ENCODE assay signal across 8 cellular contexts in genomic region chr5:1593785-1594335, GRCh38.
DNase-seq lines count a peak whose midpoint lies in the region; ATAC-seq and TF ChIP-seq lines count a peak whose summit lies in the region.
"Not testable (repeated sequence)": the region's sequence is repeated elsewhere in the genome, so short reads cannot be mapped to it uniquely, and the experiment has no call there.

No MANE protein-coding gene starts in this region.

- DNase-seq in CD8-positive, alpha-beta T cell = peak in 1 of 7 experiments; percentile 12
- DNase-seq in mammary epithelial cell; stimulated activated naive B cell treated with anti-CD40 and anti-IgM and Interleukin-4, amounts not matched to agents 10 μg/mL and 1 μg/mL and 100 μg/mL, for 72 hours: not testable (repeated sequence)
- peak in 1 of 5 donors; percentile 33 for DNase-seq in heart left ventricle

- H3K27me3 ChIP-seq in CD8-positive, alpha-beta T cell (ENCODE audit: insufficient read depth, low read length); SU-DHL-6 (ENCODE audit: low read length); muscle layer of duodenum (ENCODE audit: low read depth, low read length): not testable (repeated sequence)
- peaks cover 11% of the 10 kb centered on the region for H3K27me3 ChIP-seq in mammary epithelial cell (ENCODE audit: insufficient read depth, low read length)
- H3K27me3 ChIP-seq in heart left ventricle = peaks cover 0 to 11% (median 0%) of the 10 kb centered on the region in 9 donors

- peak overlapping the region; percentile 81 for H3K4me3 Mint-ChIP-seq in CD8-positive, alpha-beta T cell
- peak overlapping the region; percentile 88 to 92 for H3K4me3 Mint-ChIP-seq in stimulated activated naive B cell treated with anti-CD40 and anti-IgM and Interleukin-4, amounts not matched to agents 10 μg/mL and 1 μg/mL and 100 μg/mL, for 72 hours

- H3K36me3 Mint-ChIP-seq in CD8-positive, alpha-beta T cell = peaks cover 22% of the 10 kb centered on the region
- peaks cover 11 to 16% of the 10 kb centered on the region in 2 donors for H3K36me3 Mint-ChIP-seq in stimulated activated naive B cell treated with anti-CD40 and anti-IgM and Interleukin-4, amounts not matched to agents 10 μg/mL and 1 μg/mL and 100 μg/mL, for 72 hours

- H2AFZ ChIP-seq in SU-DHL-6 (ENCODE audit: low read depth, low read length, severe bottlenecking) = peak overlapping the region; percentile 75
- H2AFZ ChIP-seq in mammary epithelial cell (ENCODE audit: low read depth, low read length) = not testable (repeated sequence)

- H3K27ac ChIP-seq in CD8-positive, alpha-beta T cell (ENCODE audit: low read depth, low read length) = peak overlapping the region; percentile 48
- H3K27ac ChIP-seq in SU-DHL-6 (ENCODE audit: low read depth, low read length) = peak overlapping the region; percentile 52
- H3K27ac ChIP-seq in mammary epithelial cell (ENCODE audit: insufficient read depth, low read depth, low read length); muscle layer of duodenum (ENCODE audit: low read length): not testable (repeated sequence)
- peak overlapping the region; percentile 60 to 87 (median 80) for H3K27ac ChIP-seq in heart left ventricle

- dilution Hi-C loops in mammary epithelial cell (cut with HindIII; ENCODE audit: low sequenced_read_pairs) = not testable (repeated sequence)

- peak overlapping the region; percentile 96 for H3K9ac ChIP-seq in SU-DHL-6 (ENCODE audit: low read length)
- not testable (repeated sequence) for H3K9ac ChIP-seq in mammary epithelial cell (ENCODE audit: insufficient read depth, low read length)

- H3K9me2 ChIP-seq in SU-DHL-6 (replicated peaks; ENCODE audit: insufficient read depth, low read length) = not testable (repeated sequence)

- H4K20me1 ChIP-seq in SU-DHL-6 (ENCODE audit: low read depth, low read length); mammary epithelial cell (ENCODE audit: insufficient read depth, low read length): not testable (repeated sequence)

- H3K4me2 ChIP-seq in SU-DHL-6 (ENCODE audit: low read depth, low read length, poor library complexity, severe bottlenecking) = peak overlapping the region; percentile 67
- H3K4me2 ChIP-seq in mammary epithelial cell (ENCODE audit: insufficient read depth, low read depth, low read length) = peak overlapping the region; percentile 73

- not testable (repeated sequence) for BruUV-seq in mammary epithelial cell (replicated peaks; lab: Mats Ljungman, UMichigan)

- not testable (repeated sequence) for H3K79me2 ChIP-seq in SU-DHL-6 (ENCODE audit: insufficient read depth, low read length); mammary epithelial cell (ENCODE audit: insufficient read depth, low read length)

- not testable (repeated sequence) for H3K36me3 ChIP-seq in CD8-positive, alpha-beta T cell (ENCODE audit: insufficient read depth, low read length); SU-DHL-6 (ENCODE audit: low read length); mammary epithelial cell (ENCODE audit: insufficient read depth, low read length); muscle layer of duodenum (ENCODE audit: control insufficient read depth in 1 of 2, insufficient read depth in 2 of 2, low read length in 2 of 2)
- peaks cover 0 to 16% (median 2%) of the 10 kb centered on the region in 9 donors for H3K36me3 ChIP-seq in heart left ventricle

- H3K9me3 Mint-ChIP-seq in CD8-positive, alpha-beta T cell; stimulated activated naive B cell treated with anti-CD40 and anti-IgM and Interleukin-4, amounts not matched to agents 10 μg/mL and 1 μg/mL and 100 μg/mL, for 72 hours: not testable (repeated sequence)

- not testable (repeated sequence) for H3F3A ChIP-seq in SU-DHL-6 (ENCODE audit: insufficient read depth)

- intact Hi-C loops in CD8-positive, alpha-beta T cell (cut with DNase I, micrococcal nuclease) = loop anchor here (1.0 to 5.0 kb wide), 3 partner anchors 43 to 70 kb away; no protein-coding TSS in a partner anchor
- intact Hi-C loops in mammary epithelial cell (cut with micrococcal nuclease); heart left ventricle (cut with DNase I): not testable (repeated sequence)

- not testable (repeated sequence) for TF ChIP-seq CTCF in CD8-positive, alpha-beta T cell (IDR thresholded peaks at IDR 0.05); SU-DHL-6 (IDR thresholded peaks at IDR 0.05; ENCODE audit: insufficient read depth, low read length, poor library complexity, severe bottlenecking); mammary epithelial cell (conservative IDR thresholded peaks at IDR 0.05 in 1 of 2, IDR thresholded peaks at IDR 0.05 in 1 of 2; ENCODE audit: extremely low read depth in 1 of 2, insufficient read depth in 1 of 2, low read depth in 1 of 2, low read length in 2 of 2); heart left ventricle (IDR thresholded peaks at IDR 0.05)

- not testable (repeated sequence) for TF ChIP-seq POLR2A in heart left ventricle (IDR thresholded peaks at IDR 0.05)

- peak overlapping the region; percentile 79 for H3K27ac Mint-ChIP-seq in CD8-positive, alpha-beta T cell
- peak overlapping the region; percentile 87 for H3K27ac Mint-ChIP-seq in stimulated activated naive B cell treated with anti-CD40 and anti-IgM and Interleukin-4, amounts not matched to agents 10 μg/mL and 1 μg/mL and 100 μg/mL, for 72 hours

- H3K4me1 ChIP-seq in CD8-positive, alpha-beta T cell (ENCODE audit: insufficient read depth, low read length); mammary epithelial cell (ENCODE audit: insufficient read depth, low read length); muscle layer of duodenum (ENCODE audit: control insufficient read depth in 1 of 2, insufficient read depth in 2 of 2, low read length in 2 of 2): not testable (repeated sequence)
- H3K4me1 ChIP-seq in heart left ventricle = peaks cover 0 to 11% (median 0%) of the 10 kb centered on the region in 12 donors

- not testable (repeated sequence) for H3K4me1 Mint-ChIP-seq in CD8-positive, alpha-beta T cell (ENCODE audit: low read depth)
- peaks cover 8 to 13% of the 10 kb centered on the region in 2 donors for H3K4me1 Mint-ChIP-seq in stimulated activated naive B cell treated with anti-CD40 and anti-IgM and Interleukin-4, amounts not matched to agents 10 μg/mL and 1 μg/mL and 100 μg/mL, for 72 hours

- in situ Hi-C loops in mammary epithelial cell (cut with MboI; ENCODE audit: low sequenced_read_pairs in 2 of 2) = not testable (repeated sequence)

- not testable (repeated sequence) for H3K9me3 ChIP-seq in CD8-positive, alpha-beta T cell (ENCODE audit: low read length); SU-DHL-6 (ENCODE audit: insufficient read depth, low read length); mammary epithelial cell (replicated peaks; ENCODE audit: insufficient read depth, low read length); heart left ventricle; muscle layer of duodenum (ENCODE audit: control insufficient read depth in 1 of 2, low read length in 2 of 2)

- CTCF ChIA-PET in CD8-positive, alpha-beta T cell (lab: Charles Lee) = interaction anchor here (0.6 to 1.3 kb wide), 4 partner anchors 35 to 413 kb away, joined by 3 to 5 read pairs (median 4); no protein-coding TSS in a partner anchor
- CTCF ChIA-PET in mammary epithelial cell (lab: Charles Lee; ENCODE audit: low non-redundant PET) = not testable (repeated sequence)

- POLR2A ChIA-PET in CD8-positive, alpha-beta T cell (lab: Charles Lee) = interaction anchor here (0.6 to 1.5 kb wide), 5 partner anchors 58 to 489 kb away, joined by 3 to 5 read pairs (median 4); no protein-coding TSS in a partner anchor

- H3K27me3 Mint-ChIP-seq in CD8-positive, alpha-beta T cell (ENCODE audit: low read depth); stimulated activated naive B cell treated with anti-CD40 and anti-IgM and Interleukin-4, amounts not matched to agents 10 μg/mL and 1 μg/mL and 100 μg/mL, for 72 hours: not testable (repeated sequence)

- WGBS in mammary epithelial cell (ENCODE audit: low coverage, missing lambda C conversion rate) = 54% methylated on average over 2 of the region's 32 CpGs
- WGBS in heart left ventricle, 4 donors = 12 to 70% (median 23%) methylated on average over 3 to 29 of the region's 32 CpGs

- ATAC-seq in CD8-positive, alpha-beta T cell = not testable (repeated sequence)
- ATAC-seq in GM21515 (IDR thresholded peaks at IDR 0.05; ENCODE audit: unreplicated experiment) (peak; percentile 4), HG03280 (IDR thresholded peaks at IDR 0.05; ENCODE audit: unreplicated experiment) (peak; percentile 18), heart left ventricle (peak in 2 of 4 donors; percentile 8 to 17)
- peak; percentile 14 to 18 for ATAC-seq in stimulated activated naive B cell treated with anti-CD40 and anti-IgM and Interleukin-4, amounts not matched to agents 10 μg/mL and 1 μg/mL and 100 μg/mL, for 72 hours (replicated peaks)

- H3K4me3 ChIP-seq in CD8-positive, alpha-beta T cell (ENCODE audit: low read depth, low read length) = peak overlapping the region; percentile 90
- H3K4me3 ChIP-seq in SU-DHL-6 (ENCODE audit: insufficient read depth, low read length, poor library complexity, severe bottlenecking) (peak overlapping the region; percentile 99), mammary epithelial cell (replicated peaks in 1 of 3; ENCODE audit: insufficient read depth in 1 of 3, low read depth in 2 of 3, low read length in 3 of 3) (peak overlapping the region in 2 of 3 experiments; percentile 43 to 46), heart left ventricle (peak overlapping the region; percentile 16 to 80 (median 61)), muscle layer of duodenum (ENCODE audit: low read depth in 1 of 2, low read length in 2 of 2) (peak overlapping the region; percentile 33 to 72)

Comparison
In these comparisons a context has a peak if more than half of its experiments do, and no peak if none do; other contexts are left out.
1. H3K4me3 ChIP-seq: peak in every context shown above with its lines; median percentile 99 in SU-DHL-6; 90 in CD8-positive, alpha-beta T cell; 61 in heart left ventricle; 52 in muscle layer of duodenum; 44 in mammary epithelial cell.